1 cellular context compared by ENCODE assay signal in genomic region chr5:136113606-136114005, GRCh38.
TF ChIP-seq lines count a peak whose summit lies in the region.

No MANE protein-coding gene starts in this region.

TF ChIP-seq in HepG2, 621 proteins besides CTCF, POLR2A, EP300 and RAD21:
- TF ChIP-seq ZNF770 (CRISPR knock-in tag; IDR thresholded peaks at IDR 0.05) (no peak), ZNF343 (CRISPR knock-in tag; IDR thresholded peaks at IDR 0.05) (no peak), AGO2 (optimal IDR thresholded peaks at IDR 0.05; ENCODE audit: low read depth, low read length) (no peak), CHD4 (IDR thresholded peaks at IDR 0.05; ENCODE audit: borderline replicate concordance, low read length) (no peak), NR3C1 (CRISPR knock-in tag; IDR thresholded peaks at IDR 0.05) (no peak), ZC3H4 (CRISPR knock-in tag; IDR thresholded peaks at IDR 0.05; ENCODE audit: borderline replicate concordance) (no peak), MZF1 (CRISPR knock-in tag; IDR thresholded peaks at IDR 0.05; ENCODE audit: borderline replicate concordance) (no peak), HOXD1 (CRISPR knock-in tag; IDR thresholded peaks at IDR 0.05) (no peak), YEATS2 (CRISPR knock-in tag; IDR thresholded peaks at IDR 0.05; ENCODE audit: borderline replicate concordance) (no peak), HOXA7 (CRISPR knock-in tag; IDR thresholded peaks at IDR 0.05) (no peak), HDAC2 (CRISPR knock-in tag; IDR thresholded peaks at IDR 0.05) (no peak), MTA3 (CRISPR knock-in tag; IDR thresholded peaks at IDR 0.05) (no peak), TIGD3 (CRISPR knock-in tag; IDR thresholded peaks at IDR 0.05; ENCODE audit: borderline replicate concordance) (no peak), HMG20A (CRISPR knock-in tag; IDR thresholded peaks at IDR 0.05; ENCODE audit: borderline replicate concordance) (no peak)
- TF ChIP-seq, protein P1, sequence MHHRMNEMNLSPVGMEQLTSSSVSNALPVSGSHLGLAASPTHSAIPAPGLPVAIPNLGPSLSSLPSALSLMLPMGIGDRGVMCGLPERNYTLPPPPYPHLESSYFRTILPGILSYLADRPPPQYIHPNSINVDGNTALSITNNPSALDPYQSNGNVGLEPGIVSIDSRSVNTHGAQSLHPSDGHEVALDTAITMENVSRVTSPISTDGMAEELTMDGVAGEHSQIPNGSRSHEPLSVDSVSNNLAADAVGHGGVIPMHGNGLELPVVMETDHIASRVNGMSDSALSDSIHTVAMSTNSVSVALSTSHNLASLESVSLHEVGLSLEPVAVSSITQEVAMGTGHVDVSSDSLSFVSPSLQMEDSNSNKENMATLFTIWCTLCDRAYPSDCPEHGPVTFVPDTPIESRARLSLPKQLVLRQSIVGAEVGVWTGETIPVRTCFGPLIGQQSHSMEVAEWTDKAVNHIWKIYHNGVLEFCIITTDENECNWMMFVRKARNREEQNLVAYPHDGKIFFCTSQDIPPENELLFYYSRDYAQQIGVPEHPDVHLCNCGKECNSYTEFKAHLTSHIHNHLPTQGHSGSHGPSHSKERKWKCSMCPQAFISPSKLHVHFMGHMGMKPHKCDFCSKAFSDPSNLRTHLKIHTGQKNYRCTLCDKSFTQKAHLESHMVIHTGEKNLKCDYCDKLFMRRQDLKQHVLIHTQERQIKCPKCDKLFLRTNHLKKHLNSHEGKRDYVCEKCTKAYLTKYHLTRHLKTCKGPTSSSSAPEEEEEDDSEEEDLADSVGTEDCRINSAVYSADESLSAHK (CRISPR knock-in tag; IDR thresholded peaks at IDR 0.05; ENCODE audit: borderline replicate concordance), result no peak
- TF ChIP-seq, protein P2, sequence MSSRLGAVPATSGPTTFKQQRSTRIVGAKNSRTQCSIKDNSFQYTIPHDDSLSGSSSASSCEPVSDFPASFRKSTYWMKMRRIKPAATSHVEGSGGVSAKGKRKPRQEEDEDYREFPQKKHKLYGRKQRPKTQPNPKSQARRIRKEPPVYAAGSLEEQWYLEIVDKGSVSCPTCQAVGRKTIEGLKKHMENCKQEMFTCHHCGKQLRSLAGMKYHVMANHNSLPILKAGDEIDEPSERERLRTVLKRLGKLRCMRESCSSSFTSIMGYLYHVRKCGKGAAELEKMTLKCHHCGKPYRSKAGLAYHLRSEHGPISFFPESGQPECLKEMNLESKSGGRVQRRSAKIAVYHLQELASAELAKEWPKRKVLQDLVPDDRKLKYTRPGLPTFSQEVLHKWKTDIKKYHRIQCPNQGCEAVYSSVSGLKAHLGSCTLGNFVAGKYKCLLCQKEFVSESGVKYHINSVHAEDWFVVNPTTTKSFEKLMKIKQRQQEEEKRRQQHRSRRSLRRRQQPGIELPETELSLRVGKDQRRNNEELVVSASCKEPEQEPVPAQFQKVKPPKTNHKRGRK (CRISPR knock-in tag; IDR thresholded peaks at IDR 0.05), result no peak
